8 cellular contexts compared by ENCODE assay signal in the genomic region with DNA sequence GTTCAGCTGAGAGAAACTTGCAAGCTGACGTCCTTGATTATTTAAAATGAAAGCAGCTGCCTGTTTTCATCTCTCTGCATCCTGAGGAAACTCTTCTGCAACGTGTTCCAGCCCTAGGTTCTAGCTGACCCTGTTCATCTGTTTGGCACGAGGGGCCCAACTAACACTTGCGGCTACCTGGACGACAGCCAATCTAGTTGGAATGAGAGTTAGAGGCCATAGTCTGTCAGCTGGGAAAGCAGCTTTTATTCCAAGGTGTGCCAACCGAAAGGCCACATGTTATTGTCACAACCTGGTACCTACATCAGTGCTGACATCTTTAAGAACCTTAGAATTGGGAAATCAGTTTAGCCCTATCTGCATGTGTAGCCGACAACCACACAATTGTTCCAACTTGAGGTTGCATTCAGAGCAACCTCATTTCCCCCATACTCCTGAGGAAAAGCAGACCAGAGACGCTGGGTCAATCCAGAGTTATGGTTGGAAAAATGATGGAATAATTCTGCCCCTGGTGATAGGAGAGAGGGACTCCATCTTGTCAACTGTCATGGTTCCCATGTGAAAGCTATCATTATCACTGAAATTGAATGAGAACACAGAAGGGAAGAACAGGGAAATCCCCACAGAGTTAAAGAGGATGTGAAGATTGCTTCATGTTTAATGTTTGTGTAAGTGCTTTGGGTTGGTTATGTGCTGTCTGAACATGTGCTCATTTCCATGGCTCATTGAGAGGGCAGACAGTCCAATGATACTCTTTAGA.
DNase-seq lines count a peak whose midpoint lies in the region; ATAC-seq and TF ChIP-seq lines count a peak whose summit lies in the region.

No MANE protein-coding gene starts in this region.

- peak overlapping the region; percentile 44; the same call in 1 of the 2 replicates for H3K27ac ChIP-seq in Panc1 (ENCODE audit: low read length)
- peak overlapping the region in 1 of 2 donors; percentile 29 for H3K27ac ChIP-seq in left lung

- peaks cover 8% of the 10 kb centered on the region; the same call in 1 of the 2 replicates for H3K9me3 ChIP-seq in Panc1 (ENCODE audit: control insufficient read depth, insufficient read depth, low read depth, low read length)
- peaks cover 0 to 4% of the 10 kb centered on the region in 2 donors for H3K9me3 ChIP-seq in left lung

- peak overlapping the region; percentile 30; the same call in 1 of the 2 replicates for H3K4me3 Mint-ChIP-seq in HFFc6
- H3K4me3 Mint-ChIP-seq in activated CD4-positive, alpha-beta memory T cell treated with anti-CD3 and anti-CD28 coated beads for 36 hours, result no peak overlapping the region

- peaks cover 53% of the 10 kb centered on the region for H3K36me3 Mint-ChIP-seq in HFFc6 (ENCODE audit: low read depth)
- H3K36me3 Mint-ChIP-seq in activated CD4-positive, alpha-beta memory T cell treated with anti-CD3 and anti-CD28 coated beads for 36 hours, result no peaks in the 10 kb centered on the region

- H3K9me3 Mint-ChIP-seq in HFFc6, result no peaks in the 10 kb centered on the region
- peaks cover 8% of the 10 kb centered on the region for H3K9me3 Mint-ChIP-seq in activated CD4-positive, alpha-beta memory T cell treated with anti-CD3 and anti-CD28 coated beads for 36 hours

- intact Hi-C loops in Panc1 (cut with micrococcal nuclease; ENCODE audit: unreplicated experiment) (no loop called here), left lung (cut with DNase I) (no loop called here), head of caudate nucleus (cut with DNase I) (no loop called here)
- intact Hi-C loops in activated CD4-positive, alpha-beta memory T cell treated with anti-CD3 and anti-CD28 coated beads for 36 hours (cut with micrococcal nuclease), result no loop called here

- in situ Hi-C loops in Panc1 (cut with HindIII; ENCODE audit: low pct_unique_long_range_greater_than_20kb, low sequenced_read_pairs), result no loop called here

- CTCF ChIA-PET in Panc1 (lab: Charles Lee), result interaction anchor here (0.6 kb wide), 1 partner anchor 27 kb away, joined by 3 read pairs; no protein-coding TSS in a partner anchor
- CTCF ChIA-PET in activated CD4-positive, alpha-beta memory T cell treated with anti-CD3 and anti-CD28 coated beads for 36 hours (lab: Charles Lee), result no interaction called here

- no TSS peak for BruUV-seq in Panc1 (replicated peaks; lab: Mats Ljungman, UMichigan)

- POLR2A ChIA-PET in Panc1 (lab: Charles Lee), result no interaction called here
- POLR2A ChIA-PET in activated CD4-positive, alpha-beta memory T cell treated with anti-CD3 and anti-CD28 coated beads for 36 hours (lab: Charles Lee), result no interaction called here

- H3K27ac Mint-ChIP-seq in HFFc6, result peak overlapping the region; percentile 59
- H3K27ac Mint-ChIP-seq in activated CD4-positive, alpha-beta memory T cell treated with anti-CD3 and anti-CD28 coated beads for 36 hours, result no peak overlapping the region

- H3K4me3 ChIP-seq in Panc1 (ENCODE audit: low read depth in 2 of 2, low read length in 2 of 2) (no peak overlapping the region), left lung (no peak overlapping the region)

- DNase-seq in HFFc6, result no peak
- DNase-seq in Panc1 (ENCODE audit: low read depth, low spot score), result no peak
- DNase-seq in left lung, result no peak
- DNase-seq in CD1c-positive myeloid dendritic cell (ENCODE audit: extremely low spot score), result no peak
- DNase-seq in head of caudate nucleus, result no peak
- no peak for DNase-seq in activated CD4-positive, alpha-beta memory T cell treated with anti-CD3 and anti-CD28 coated beads for 36 hours
- DNase-seq in activated T-cell treated with anti-CD3 and anti-CD28 coated beads, Interleukin-2, amount 50 U/mL, for 48 hours, result no peak

- ATAC-seq in GM18520 (IDR thresholded peaks at IDR 0.05; ENCODE audit: unreplicated experiment) (peak; percentile 93), Panc1 (no peak), left lung (peak; percentile 57)

- no peaks in the 10 kb centered on the region; the same call in none of the 2 replicates for H3K36me3 ChIP-seq in Panc1 (ENCODE audit: control insufficient read depth, insufficient read depth, low read length)
- peaks cover 0 to 12% of the 10 kb centered on the region in 2 donors for H3K36me3 ChIP-seq in left lung

- no peaks in the 10 kb centered on the region; the same call in none of the 2 replicates for H3K27me3 Mint-ChIP-seq in HFFc6 (ENCODE audit: insufficient read depth)
- H3K27me3 Mint-ChIP-seq in activated CD4-positive, alpha-beta memory T cell treated with anti-CD3 and anti-CD28 coated beads for 36 hours, result peaks cover 11% of the 10 kb centered on the region

- TF ChIP-seq CTCF in HFFc6 (IDR thresholded peaks at IDR 0.05), result 0 out of 2 replicates have a peak, but pooled peaks have one; percentile 7
- TF ChIP-seq CTCF in Panc1 (IDR thresholded peaks at IDR 0.05), result no peak
- no peak for TF ChIP-seq CTCF in left lung (IDR thresholded peaks at IDR 0.05)

- H3K27me3 ChIP-seq in Panc1 (ENCODE audit: control insufficient read depth, insufficient read depth, low read length) (no peaks in the 10 kb centered on the region), left lung (no peaks in the 10 kb centered on the region)

- peaks cover 68% of the 10 kb centered on the region for H3K4me1 Mint-ChIP-seq in HFFc6 (ENCODE audit: low read depth)
- H3K4me1 Mint-ChIP-seq in activated CD4-positive, alpha-beta memory T cell treated with anti-CD3 and anti-CD28 coated beads for 36 hours (ENCODE audit: low read depth), result peaks cover 1% of the 10 kb centered on the region

- peaks cover 7% of the 10 kb centered on the region for H3K4me1 ChIP-seq in Panc1 (ENCODE audit: control insufficient read depth, insufficient read depth, low read length)
- no peaks in the 10 kb centered on the region for H3K4me1 ChIP-seq in left lung
